ENCODE assay signal across 18 cellular contexts in genomic region chrX:116694046-116694445, GRCh38.
A peak's percentile ranks its signal among the peaks of the same experiment; 100 is the strongest.
DNase-seq lines count a peak whose midpoint lies in the region; ATAC-seq, FAIRE-seq and TF ChIP-seq lines count a peak whose summit lies in the region.
"Had no signal": no experiment of that assay in that cellular context is flagged by ENCODE, and none has a peak within 500 bp of the region (broad histone marks: within the 10 kb centered on the region; RNA-seq: fewer than 3 reads in every experiment).

No MANE protein-coding gene starts in this region.

- no peak overlapping the region for H3K9ac ChIP-seq in kidney (ENCODE audit: low read length in 2 of 2)
- H3K9ac ChIP-seq: BLaER1 treated with 17β-estradiol and CSF1 and Interleukin-3, amounts not matched to agents 10 nM and 100 nM had no signal

- intact Hi-C loops in kidney (cut with DNase I): no loop called here

- H3K4me1 Mint-ChIP-seq in natural killer cell treated with Interleukin-12 subunit alpha and Interleukin-12 subunit beta and Interleukin-15 and Interleukin-18, amount 100 ng/mL, for 72 hours (ENCODE audit: low read depth in 2 of 2): no peaks in the 10 kb centered on the region
- H3K4me1 Mint-ChIP-seq: B cell, H9 had no signal

- H3K36me3 ChIP-seq in kidney (ENCODE audit: control insufficient read depth in 1 of 2, insufficient read depth in 2 of 2, low read length in 2 of 2): no peaks in the 10 kb centered on the region
- H3K36me3 ChIP-seq: BLaER1 treated with 17β-estradiol and CSF1 and Interleukin-3, amounts not matched to agents 10 nM and 100 nM had no signal

- H3K27me3 Mint-ChIP-seq in natural killer cell treated with Interleukin-12 subunit alpha and Interleukin-12 subunit beta and Interleukin-15 and Interleukin-18, amount 100 ng/mL, for 72 hours: no peaks in the 10 kb centered on the region
- H3K27me3 Mint-ChIP-seq: B cell had no signal

- peak; percentile 40 for DNase-seq in NCI-H510A (lab: John Stamatoyannopoulos, UW)
- peak; percentile 69 for DNase-seq in SHP77 treated with DMSO at 0.1 percent for 48 hours (lab: John Stamatoyannopoulos, UW)
- DNase-seq in kidney: peak; percentile 53
- DNase-seq in cortex of kidney (lab: John Stamatoyannopoulos, UW): no peak
- DNase-seq in natural killer cell treated with Interleukin-12 subunit alpha and Interleukin-12 subunit beta and Interleukin-15 and Interleukin-18, amount 100 ng/mL, for 72 hours (ENCODE audit: low spot score): no peak
- no peak for DNase-seq in GM10266 (ENCODE audit: extremely low spot score)
- DNase-seq in anterior cingulate cortex (lab: John Stamatoyannopoulos, UW): no peak
- DNase-seq: Calu3; CD8-positive, alpha-beta T cell; DMS79 treated with DMSO at 0.1 percent for 48 hours; GF-D8; H9 had no signal

- H3K27ac Mint-ChIP-seq in natural killer cell treated with Interleukin-12 subunit alpha and Interleukin-12 subunit beta and Interleukin-15 and Interleukin-18, amount 100 ng/mL, for 72 hours: no peak overlapping the region
- H3K27ac Mint-ChIP-seq: B cell; CD8-positive, alpha-beta T cell; H9 had no signal

- H3K36me3 Mint-ChIP-seq in natural killer cell treated with Interleukin-12 subunit alpha and Interleukin-12 subunit beta and Interleukin-15 and Interleukin-18, amount 100 ng/mL, for 72 hours: no peaks in the 10 kb centered on the region
- H3K36me3 Mint-ChIP-seq: CD8-positive, alpha-beta T cell had no signal

- H3K27ac ChIP-seq in kidney (ENCODE audit: low read depth in 2 of 2, low read length in 2 of 2): no peak overlapping the region
- H3K27ac ChIP-seq: BLaER1 treated with 17β-estradiol and CSF1 and Interleukin-3, amounts not matched to agents 10 nM and 100 nM had no signal

- no peak overlapping the region for H3K4me3 ChIP-seq in kidney (ENCODE audit: low read length in 2 of 2)
- H3K4me3 ChIP-seq: BLaER1 treated with 17β-estradiol and CSF1 and Interleukin-3, amounts not matched to agents 10 nM and 100 nM; GM12878 had no signal

- no peaks in the 10 kb centered on the region for H3K4me1 ChIP-seq in kidney (ENCODE audit: control insufficient read depth in 1 of 2, insufficient read depth in 1 of 2, low read depth in 1 of 2, low read length in 2 of 2)
- H3K4me1 ChIP-seq: BLaER1 treated with 17β-estradiol and CSF1 and Interleukin-3, amounts not matched to agents 10 nM and 100 nM had no signal

- H3K4me3 Mint-ChIP-seq in natural killer cell treated with Interleukin-12 subunit alpha and Interleukin-12 subunit beta and Interleukin-15 and Interleukin-18, amount 100 ng/mL, for 72 hours: no peak overlapping the region
- H3K4me3 Mint-ChIP-seq: B cell; CD8-positive, alpha-beta T cell; H9 had no signal

- no peaks in the 10 kb centered on the region for H3K9me3 ChIP-seq in kidney (ENCODE audit: control insufficient read depth in 1 of 2, low read length in 2 of 2)
- H3K9me3 ChIP-seq: BLaER1 treated with 17β-estradiol and CSF1 and Interleukin-3, amounts not matched to agents 10 nM and 100 nM had no signal

- no peak for ATAC-seq in natural killer cell treated with Interleukin-12 subunit alpha and Interleukin-12 subunit beta and Interleukin-15 and Interleukin-18, amount 100 ng/mL, for 72 hours
- ATAC-seq: CD8-positive, alpha-beta T cell; GM12878 had no signal

- no peak for TF ChIP-seq CTCF in kidney (IDR thresholded peaks at IDR 0.05; ENCODE audit: borderline replicate concordance, extremely low read depth, insufficient read depth)
- no peak for TF ChIP-seq CTCF in GM10266 (IDR thresholded peaks at IDR 0.05; ENCODE audit: control insufficient read depth, insufficient read depth, low read depth, missing control alignments)

- no peak for FAIRE-seq in kidney (lab: Jason Lieb, UNC)
- FAIRE-seq: GM12878, GM19239, H1, HTR-8/SVneo had no signal

- H3K9me3 Mint-ChIP-seq in natural killer cell treated with Interleukin-12 subunit alpha and Interleukin-12 subunit beta and Interleukin-15 and Interleukin-18, amount 100 ng/mL, for 72 hours: peaks cover 3% of the 10 kb centered on the region
- H3K9me3 Mint-ChIP-seq: CD8-positive, alpha-beta T cell; H9 had no signal

Comparison
In these comparisons a context has a peak if more than half of its experiments do, and no peak if none do; other contexts are left out.
1. DNase-seq: peak in NCI-H510A (single experiment), SHP77 treated with DMSO at 0.1 percent for 48 hours (single experiment) and kidney (single experiment); none in cortex of kidney (single experiment), natural killer cell treated with Interleukin-12 subunit alpha and Interleukin-12 subunit beta and Interleukin-15 and Interleukin-18, amount 100 ng/mL, for 72 hours (single experiment), GM10266 (single experiment) and anterior cingulate cortex (0 of 58).